ENCODE assay signal across 9 cellular contexts in the genomic region with DNA sequence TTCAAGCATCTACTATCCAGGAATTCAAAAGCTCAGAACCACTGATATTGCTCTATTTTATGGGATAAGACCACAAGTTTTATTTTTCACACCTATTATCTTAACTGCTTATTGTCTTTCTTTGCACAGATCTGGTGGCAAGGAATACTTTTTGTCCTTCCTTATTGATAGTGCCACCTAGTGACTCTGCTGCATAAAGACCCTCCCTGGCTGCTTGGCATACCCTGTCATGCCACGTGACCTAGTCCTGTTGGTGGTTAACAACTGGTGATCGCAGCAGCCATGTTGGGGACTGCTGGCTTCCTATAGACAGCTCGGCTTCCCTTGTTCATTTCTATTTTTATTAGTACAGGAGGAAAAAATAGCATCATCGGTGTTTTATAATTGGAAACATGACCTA.
DNase-seq lines count a peak whose midpoint lies in the region; ATAC-seq and TF ChIP-seq lines count a peak whose summit lies in the region.
"Had no signal": no experiment of that assay in that cellular context is flagged by ENCODE, and none has a peak within 500 bp of the region (broad histone marks: within the 10 kb centered on the region; RNA-seq: fewer than 3 reads in every experiment).

No MANE protein-coding gene starts in this region.

- no peak for TF ChIP-seq POLR2A in GM18505 (IDR thresholded peaks at IDR 0.05; ENCODE audit: borderline replicate concordance, extremely low read depth, insufficient read depth, insufficient read length)

- POLR2A ChIA-PET in PC-3 (lab: Charles Lee; ENCODE audit: unreplicated experiment), result no interaction called here

- no peaks in the 10 kb centered on the region for H3K9me3 ChIP-seq in PC-3 (ENCODE audit: low read length)
- H3K9me3 ChIP-seq in hepatocyte (ENCODE audit: low read depth), result no peaks in the 10 kb centered on the region
- H3K9me3 ChIP-seq in lower lobe of right lung, result no peaks in the 10 kb centered on the region

- H3K4me3 Mint-ChIP-seq in T-helper 2 cell treated with Interferon-gamma antibody and Interleukin-4, amounts not matched to agents 5 μg/mL and 100 μg/mL, for 36 hours, result no peak overlapping the region

- H3K4me1 ChIP-seq in PC-3 (ENCODE audit: insufficient read depth, low read length), result no peaks in the 10 kb centered on the region
- H3K4me1 ChIP-seq in hepatocyte (ENCODE audit: insufficient read depth), result no peaks in the 10 kb centered on the region
- H3K4me1 ChIP-seq in lower lobe of right lung, result no peaks in the 10 kb centered on the region

- WGBS in hepatocyte (ENCODE audit: low lambda C conversion rate, missing lambda C conversion rate), result 81% methylated on average over 4 of the region's 4 CpGs

- H4K20me1 ChIP-seq in PC-3 (ENCODE audit: low read length), result no peaks in the 10 kb centered on the region
- H4K20me1 ChIP-seq in hepatocyte (ENCODE audit: insufficient read depth, poor library complexity, severe bottlenecking), result no peaks in the 10 kb centered on the region

- H3K4me1 Mint-ChIP-seq in T-helper 2 cell treated with Interferon-gamma antibody and Interleukin-4, amounts not matched to agents 5 μg/mL and 100 μg/mL, for 36 hours (ENCODE audit: low read depth), result no peaks in the 10 kb centered on the region

- H3F3A ChIP-seq in PC-3 (ENCODE audit: low read length, unreplicated experiment), result no peaks in the 10 kb centered on the region

- H3K36me3 ChIP-seq in PC-3 (ENCODE audit: low read depth, low read length) (no peaks in the 10 kb centered on the region), hepatocyte (replicated peaks; ENCODE audit: insufficient read depth, low read depth) (no peaks in the 10 kb centered on the region), lower lobe of right lung (no peaks in the 10 kb centered on the region)

- DNase-seq in DMS114 treated with DMSO at 0.1 percent for 48 hours (lab: John Stamatoyannopoulos, UW; ENCODE audit: unreplicated experiment), result peak; percentile 19
- peak; percentile 49 for DNase-seq in HT-29 (ENCODE audit: low spot score)
- DNase-seq in PC-3, result peak; percentile 15
- peak; percentile 18 for DNase-seq in hepatocyte (ENCODE audit: low spot score)
- DNase-seq in T-helper 2 cell treated with Interferon-gamma antibody and Interleukin-4, amounts not matched to agents 5 μg/mL and 100 μg/mL, for 36 hours (ENCODE audit: low spot score), result no peak
- no peak for DNase-seq in kidney glomerular epithelial cell (lab: John Stamatoyannopoulos, UW)
- DNase-seq in lower lobe of right lung, result no peak

- H3K36me3 Mint-ChIP-seq in T-helper 2 cell treated with Interferon-gamma antibody and Interleukin-4, amounts not matched to agents 5 μg/mL and 100 μg/mL, for 36 hours (ENCODE audit: low read depth), result no peaks in the 10 kb centered on the region

- no peaks in the 10 kb centered on the region for H3K9me3 Mint-ChIP-seq in T-helper 2 cell treated with Interferon-gamma antibody and Interleukin-4, amounts not matched to agents 5 μg/mL and 100 μg/mL, for 36 hours

- H3K9ac ChIP-seq in PC-3 (ENCODE audit: low read length), result no peak overlapping the region

- H3K27ac ChIP-seq in PC-3 (ENCODE audit: low read length) (no peak overlapping the region), hepatocyte (no peak overlapping the region), lower lobe of right lung (no peak overlapping the region)

- ATAC-seq in PC-3 (no peak), lower lobe of right lung (no peak), GM18505 (IDR thresholded peaks at IDR 0.05; ENCODE audit: unreplicated experiment) (no peak)

- H3K27me3 Mint-ChIP-seq in T-helper 2 cell treated with Interferon-gamma antibody and Interleukin-4, amounts not matched to agents 5 μg/mL and 100 μg/mL, for 36 hours (ENCODE audit: low read depth), result no peaks in the 10 kb centered on the region

- H3K4me2 ChIP-seq in PC-3 (ENCODE audit: low read length) (no peak overlapping the region), hepatocyte (no peak overlapping the region)

- H3K79me2 ChIP-seq in PC-3 (ENCODE audit: low read length) (no peaks in the 10 kb centered on the region), hepatocyte (no peaks in the 10 kb centered on the region)

- TF ChIP-seq CTCF in PC-3 (conservative IDR thresholded peaks at IDR 0.05; ENCODE audit: low read depth, low read length), result peak; percentile 44; the same call in 1 of the 2 replicates
- peak; percentile 33 for TF ChIP-seq CTCF in hepatocyte (IDR thresholded peaks at IDR 0.05; ENCODE audit: poor library complexity)
- TF ChIP-seq CTCF in lower lobe of right lung (IDR thresholded peaks at IDR 0.05), result no peak

- intact Hi-C loops in PC-3 (cut with micrococcal nuclease) (no loop called here), lower lobe of right lung (cut with DNase I) (no loop called here)

- H3K27ac Mint-ChIP-seq in T-helper 2 cell treated with Interferon-gamma antibody and Interleukin-4, amounts not matched to agents 5 μg/mL and 100 μg/mL, for 36 hours, result no peak overlapping the region

- no TSS peak for BruUV-seq in PC-3 (replicated peaks; lab: Mats Ljungman, UMichigan)

- H3K4me3 ChIP-seq in PC-3 (ENCODE audit: low read length), result no peak overlapping the region
- no peak overlapping the region for H3K4me3 ChIP-seq in hepatocyte
- no peak overlapping the region for H3K4me3 ChIP-seq in lower lobe of right lung
- H3K4me3 ChIP-seq: lung had no signal

- H3K27me3 ChIP-seq in PC-3 (ENCODE audit: low read length) (peaks cover 10% of the 10 kb centered on the region), hepatocyte (no peaks in the 10 kb centered on the region), lower lobe of right lung (ENCODE audit: low read depth) (no peaks in the 10 kb centered on the region)

- no peaks in the 10 kb centered on the region for H3K9me2 ChIP-seq in PC-3 (replicated peaks; ENCODE audit: low read length)
- no peaks in the 10 kb centered on the region for H3K9me2 ChIP-seq in hepatocyte (replicated peaks; ENCODE audit: insufficient read depth)

- no peak overlapping the region for H2AFZ ChIP-seq in PC-3 (ENCODE audit: low read length)
- no peak overlapping the region for H2AFZ ChIP-seq in hepatocyte

- CTCF ChIA-PET in PC-3 (lab: Charles Lee), result no interaction called here

Comparison
In these comparisons a context has a peak if more than half of its experiments do, and no peak if none do; other contexts are left out.
1. DNase-seq: peak in DMS114 treated with DMSO at 0.1 percent for 48 hours (single experiment), HT-29 (single experiment), PC-3 (single experiment) and hepatocyte (single experiment); none in T-helper 2 cell treated with Interferon-gamma antibody and Interleukin-4, amounts not matched to agents 5 μg/mL and 100 μg/mL, for 36 hours (single experiment), kidney glomerular epithelial cell (single experiment) and lower lobe of right lung (single experiment).